11 cellular contexts compared by ENCODE assay signal in the genomic region with DNA sequence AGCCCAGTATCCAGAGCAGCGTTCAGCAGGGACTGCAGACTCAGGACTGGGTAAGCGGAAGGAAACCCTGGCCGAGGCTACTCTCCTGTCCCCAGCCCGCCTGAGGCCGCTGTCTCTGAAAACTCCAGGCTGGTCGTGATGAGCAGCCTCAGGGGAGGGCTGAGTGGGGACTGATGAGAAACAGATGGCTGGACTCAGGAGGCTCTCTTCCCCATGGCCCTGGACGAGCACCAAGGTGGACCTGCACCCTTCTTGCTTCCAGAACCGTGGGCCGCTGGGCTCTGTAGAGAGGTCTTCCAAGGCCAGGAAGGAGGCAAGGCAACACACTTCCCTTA. TPM values are rescaled to one million over a fixed set of nuclear protein-coding genes. Genes with fewer than 3 reads are reported as not detected.
DNase-seq lines count a peak whose midpoint lies in the region; ATAC-seq, FAIRE-seq and TF ChIP-seq lines count a peak whose summit lies in the region.
"Had no signal": no experiment of that assay in that cellular context is flagged by ENCODE, and none has a peak within 500 bp of the region (broad histone marks: within the 10 kb centered on the region; RNA-seq: fewer than 3 reads in every experiment).

No MANE protein-coding gene starts in this region.

- ATAC-seq in A549 = no peak
- no peak for ATAC-seq in HG03342 (IDR thresholded peaks at IDR 0.05; ENCODE audit: unreplicated experiment)
- ATAC-seq in WTC11 = no peak

- H3K27ac ChIP-seq in A549 = peak overlapping the region in 1 of 2 experiments; percentile 98; a peak in 3 of 6 replicates
- H3K27ac ChIP-seq in HL-60 (replicated peaks) = peak overlapping the region; percentile 97
- no peak overlapping the region for H3K27ac ChIP-seq in mammary epithelial cell (ENCODE audit: insufficient read depth, low read depth, low read length)

- peaks cover 34% of the 10 kb centered on the region for H3K9me3 Mint-ChIP-seq in mesothelial cell of epicardium
- peaks cover 38% of the 10 kb centered on the region for H3K9me3 Mint-ChIP-seq in WTC11

- no peak overlapping the region for H3K9ac ChIP-seq in mammary epithelial cell (ENCODE audit: insufficient read depth, low read length)

- peaks cover 12% of the 10 kb centered on the region for H3K79me2 ChIP-seq in mammary epithelial cell (ENCODE audit: insufficient read depth, low read length)

- TF ChIP-seq EP300 in A549 (IDR thresholded peaks at IDR 0.05) = no peak

- TF ChIP-seq RAD21 in A549 (conservative IDR thresholded peaks at IDR 0.05 in 1 of 2, IDR thresholded peaks at IDR 0.05 in 1 of 2) = no peak

- H3K4me1 Mint-ChIP-seq in mesothelial cell of epicardium (peaks cover 6% of the 10 kb centered on the region), WTC11 (no peaks in the 10 kb centered on the region)

- H3K4me2 ChIP-seq in A549 = peak overlapping the region; percentile 100
- peak overlapping the region; percentile 92 for H3K4me2 ChIP-seq in mammary epithelial cell (ENCODE audit: insufficient read depth, low read depth, low read length)

- intact Hi-C loops in mammary epithelial cell (cut with micrococcal nuclease) = no loop called here

- no peak overlapping the region for H2AFZ ChIP-seq in mammary epithelial cell (ENCODE audit: low read depth, low read length)

- CTCF ChIA-PET in A549 (lab: Yijun Ruan, JAX) = interaction anchor here (0.9 to 1.2 kb wide), 4 partner anchors 22 to 129 kb away, joined by 3 to 5 read pairs (median 3); no protein-coding TSS in a partner anchor
- CTCF ChIA-PET in mammary epithelial cell (lab: Charles Lee; ENCODE audit: low non-redundant PET) = no interaction called here
- CTCF ChIA-PET in WTC11 (lab: Charles Lee) = interaction anchor here (0.7 to 0.8 kb wide), 3 partner anchors 81 to 86 kb away, joined by 3 to 4 read pairs (median 3); no protein-coding TSS in a partner anchor

- H3K27ac Mint-ChIP-seq in mesothelial cell of epicardium (no peak overlapping the region), WTC11 (no peak overlapping the region)

- H3K4me3 ChIP-seq in A549 = peak overlapping the region; percentile 100
- peak overlapping the region; percentile 73 for H3K4me3 ChIP-seq in HL-60 (replicated peaks; ENCODE audit: insufficient read depth, low read length)
- peak overlapping the region in 1 of 3 experiments; percentile 70 for H3K4me3 ChIP-seq in mammary epithelial cell (replicated peaks in 1 of 3; ENCODE audit: insufficient read depth in 1 of 3, low read depth in 2 of 3, low read length in 3 of 3)

- H3K9me3 ChIP-seq in A549 (peaks cover 54% of the 10 kb centered on the region), mammary epithelial cell (replicated peaks; ENCODE audit: insufficient read depth, low read length) (peaks cover 8% of the 10 kb centered on the region)
- H3K9me3 ChIP-seq: adrenal gland, pancreas had no signal

- FAIRE-seq in A549 (lab: Jason Lieb, UNC) = no peak
- FAIRE-seq: pancreas had no signal

- no peak for TF ChIP-seq POLR2A in A549 (IDR thresholded peaks at IDR 0.05; ENCODE audit: low read length)

- TF ChIP-seq CTCF in A549 (IDR thresholded peaks at IDR 0.05) (no peak), HL-60 (IDR thresholded peaks at IDR 0.05; ENCODE audit: insufficient read depth, low read length) (no peak), mammary epithelial cell (conservative IDR thresholded peaks at IDR 0.05 in 1 of 2, IDR thresholded peaks at IDR 0.05 in 1 of 2; ENCODE audit: extremely low read depth in 1 of 2, insufficient read depth in 1 of 2, low read depth in 1 of 2, low read length in 2 of 2) (no peak), mesothelial cell of epicardium (IDR thresholded peaks at IDR 0.05; ENCODE audit: unreplicated experiment) (no peak), WTC11 (IDR thresholded peaks at IDR 0.05) (no peak)

- in situ Hi-C loops in mammary epithelial cell (cut with MboI; ENCODE audit: low sequenced_read_pairs in 2 of 2) = no loop called here

- H3K4me3 Mint-ChIP-seq in mesothelial cell of epicardium (peak overlapping the region; percentile 72), WTC11 (no peak overlapping the region)

- no peaks in the 10 kb centered on the region for H4K20me1 ChIP-seq in mammary epithelial cell (ENCODE audit: insufficient read depth, low read length)

- no peaks in the 10 kb centered on the region for H3K36me3 ChIP-seq in mammary epithelial cell (ENCODE audit: insufficient read depth, low read length)
- H3K36me3 ChIP-seq: adrenal gland, pancreas had no signal

- peaks cover 32% of the 10 kb centered on the region for H3K36me3 Mint-ChIP-seq in mesothelial cell of epicardium
- peaks cover 48% of the 10 kb centered on the region for H3K36me3 Mint-ChIP-seq in WTC11

- 98% methylated on average over 8 of the region's 9 CpGs for WGBS in A549 (ENCODE audit: missing lambda C conversion rate)
- 97% methylated on average over 9 of the region's 9 CpGs for WGBS in mammary epithelial cell (ENCODE audit: low coverage, missing lambda C conversion rate)

- no peaks in the 10 kb centered on the region for H3K27me3 ChIP-seq in HL-60 (ENCODE audit: insufficient read depth, poor library complexity, severe bottlenecking)
- H3K27me3 ChIP-seq in mammary epithelial cell (ENCODE audit: insufficient read depth, low read length) = no peaks in the 10 kb centered on the region
- H3K27me3 ChIP-seq: adrenal gland, pancreas had no signal

- H3K4me1 ChIP-seq in A549 = peaks cover 14% of the 10 kb centered on the region
- peaks cover 12% of the 10 kb centered on the region for H3K4me1 ChIP-seq in mammary epithelial cell (ENCODE audit: insufficient read depth, low read length)

- DNase-seq in A549 (ENCODE audit: low read depth in 1 of 2, low spot score in 1 of 2) (no peak), HL-60 (ENCODE audit: low read depth in 1 of 2, low spot score in 1 of 2) (peak in 1 of 2 experiments; percentile 41), mammary epithelial cell (no peak), mesothelial cell of epicardium (ENCODE audit: low spot score in 2 of 2, unreplicated experiment in 2 of 2) (no peak), GM19240 (ENCODE audit: insufficient read length, low spot score) (no peak), NAMALWA (ENCODE audit: low spot score) (no peak), WTC11 (ENCODE audit: low spot score) (no peak)
- DNase-seq: adrenal gland, NCI-H510A treated with DMSO at 0.1 percent for 48 hours had no signal

- dilution Hi-C loops in mammary epithelial cell (cut with HindIII; ENCODE audit: low sequenced_read_pairs) = no loop called here

- no peaks in the 10 kb centered on the region for H3K27me3 Mint-ChIP-seq in mesothelial cell of epicardium (ENCODE audit: low read depth)
- H3K27me3 Mint-ChIP-seq in WTC11 (ENCODE audit: low read depth) = peaks cover 58% of the 10 kb centered on the region

- POLR2A ChIA-PET in A549 (lab: Yijun Ruan, JAX) = interaction anchor here (0.6 to 1.5 kb wide), 3 partner anchors 12 to 604 kb away, joined by 4 to 6 read pairs (median 4); a partner anchor contains a TSS
- POLR2A ChIA-PET in WTC11 (lab: Charles Lee) = no interaction called here

- BruUV-seq in mammary epithelial cell (replicated peaks; lab: Mats Ljungman, UMichigan) = TSS peak; percentile 7

TF ChIP-seq in A549, 52 proteins besides CTCF, POLR2A, EP300 and RAD21 (continues in another document):
- TF ChIP-seq FOSB (CRISPR knock-in tag; IDR thresholded peaks at IDR 0.05) = no peak
- TF ChIP-seq SMC3 (IDR thresholded peaks at IDR 0.05) = no peak
- no peak for TF ChIP-seq SREBF2 (IDR thresholded peaks at IDR 0.05)
- no peak for TF ChIP-seq ZSCAN20 (CRISPR knock-in tag; IDR thresholded peaks at IDR 0.05)
- no peak for TF ChIP-seq CBX2 (IDR thresholded peaks at IDR 0.05; ENCODE audit: borderline replicate concordance, low read depth)
- TF ChIP-seq ZFP36 (IDR thresholded peaks at IDR 0.05; ENCODE audit: borderline replicate concordance, partially characterized antibody) = no peak

TF ChIP-seq in WTC11, 78 proteins besides CTCF, POLR2A, EP300 and RAD21 (continues in another document):
- TF ChIP-seq SMAD3 (CRISPR knock-in tag; IDR thresholded peaks at IDR 0.05; ENCODE audit: borderline replicate concordance) (no peak), GTF2I (CRISPR knock-in tag; conservative IDR thresholded peaks at IDR 0.05) (no peak), TP53 (CRISPR knock-in tag; IDR thresholded peaks at IDR 0.05) (no peak), ESRRA (CRISPR knock-in tag; IDR thresholded peaks at IDR 0.05; ENCODE audit: borderline replicate concordance) (no peak)
- TF ChIP-seq, protein P1, sequence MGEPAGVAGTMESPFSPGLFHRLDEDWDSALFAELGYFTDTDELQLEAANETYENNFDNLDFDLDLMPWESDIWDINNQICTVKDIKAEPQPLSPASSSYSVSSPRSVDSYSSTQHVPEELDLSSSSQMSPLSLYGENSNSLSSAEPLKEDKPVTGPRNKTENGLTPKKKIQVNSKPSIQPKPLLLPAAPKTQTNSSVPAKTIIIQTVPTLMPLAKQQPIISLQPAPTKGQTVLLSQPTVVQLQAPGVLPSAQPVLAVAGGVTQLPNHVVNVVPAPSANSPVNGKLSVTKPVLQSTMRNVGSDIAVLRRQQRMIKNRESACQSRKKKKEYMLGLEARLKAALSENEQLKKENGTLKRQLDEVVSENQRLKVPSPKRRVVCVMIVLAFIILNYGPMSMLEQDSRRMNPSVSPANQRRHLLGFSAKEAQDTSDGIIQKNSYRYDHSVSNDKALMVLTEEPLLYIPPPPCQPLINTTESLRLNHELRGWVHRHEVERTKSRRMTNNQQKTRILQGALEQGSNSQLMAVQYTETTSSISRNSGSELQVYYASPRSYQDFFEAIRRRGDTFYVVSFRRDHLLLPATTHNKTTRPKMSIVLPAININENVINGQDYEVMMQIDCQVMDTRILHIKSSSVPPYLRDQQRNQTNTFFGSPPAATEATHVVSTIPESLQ (CRISPR knock-in tag; IDR thresholded peaks at IDR 0.05) = no peak

RNA-seq across cellular contexts. Expression of a gene that starts 1.1 kb away (rescaled TPM):
- polyA plus RNA-seq in A549 (2011; rRNA removed) = 0.06 and 0.19 TPM in 2 replicates
- polyA plus RNA-seq in A549 (2012; cell fraction: cytosol; rRNA removed) = 0.08 and 0.12 TPM in 2 replicates
- 0.65 and 0.84 TPM in 2 replicates for polyA plus RNA-seq in A549 (2012; cell fraction: nucleus; rRNA removed)
- 0.23 to 0.51 TPM (median 0.26 TPM) in 3 replicates for polyA plus RNA-seq in A549 (2017; fragmentation: RNase III; extraction: RNeasy Plus Mini Kit Qiagen cat#74134 plus additional on column Dnase treatment)
- polyA minus RNA-seq in A549 (2011; rRNA and poly(A)+ RNA removed) = 0.44 and 0.50 TPM in 2 replicates
- 1 to 10 TPM in 1 of 2 donors, under 1 TPM in 1; 0.17 to 2.3 TPM for total RNA-seq in mammary epithelial cell
- 0.02 TPM for polyA plus RNA-seq in mammary epithelial cell
- not detected for polyA minus RNA-seq in mammary epithelial cell
- total RNA-seq in mesothelial cell of epicardium = 3.5 to 4.8 TPM (median 4.5 TPM) in 3 replicates
- 0.55 to 2.2 TPM (median 0.87 TPM) in 3 replicates for total RNA-seq in WTC11 (2021)

RNA-seq across cellular contexts. Expression of a gene that starts 20.2 kb away (rescaled TPM):
- polyA plus RNA-seq in A549 (2011; rRNA removed) (46.8 and 52.7 TPM in 2 replicates), A549 (2017; fragmentation: RNase III; extraction: RNeasy Plus Mini Kit Qiagen cat#74134 plus additional on column Dnase treatment) (80.7 to 89.8 TPM (median 86.7 TPM) in 3 replicates), mammary epithelial cell (50.7 TPM)
- polyA plus RNA-seq in A549 (2012; cell fraction: cytosol; rRNA removed) = 105 and 111 TPM in 2 replicates
- 523 and 668 TPM in 2 replicates for polyA plus RNA-seq in A549 (2012; cell fraction: nucleus; rRNA removed)
- polyA minus RNA-seq in A549 (2011; rRNA and poly(A)+ RNA removed) = 42.6 and 67.3 TPM in 2 replicates
- total RNA-seq in mammary epithelial cell (100 to 1,000 TPM in 1 of 2 donors, 10 to 100 TPM in 1; 52.3 to 120 TPM), mesothelial cell of epicardium (256 to 261 TPM (median 259 TPM) in 3 replicates), WTC11 (2021) (248 to 279 TPM (median 251 TPM) in 3 replicates)
- polyA minus RNA-seq in mammary epithelial cell = 54.0 TPM
